25 cellular contexts compared by ENCODE assay signal in genomic region chr12:78818487-78818886, GRCh38. TPM values are rescaled to one million over a fixed set of nuclear protein-coding genes. Genes with fewer than 3 reads are reported as not detected.
"Had no signal": no experiment of that assay in that cellular context is flagged by ENCODE, and none has a peak within 500 bp of the region (broad histone marks: within the 10 kb centered on the region; RNA-seq: fewer than 3 reads in every experiment).

No MANE protein-coding gene starts in this region.

- H3K27me3 Mint-ChIP-seq: activated CD4-positive, alpha-beta T cell treated with anti-CD3 and anti-CD28 coated beads for 36 hours; activated naive CD8-positive, alpha-beta T cell treated with anti-CD3 and anti-CD28 coated beads, Interleukin-2, amount 10 ng/mL, durations not matched to agents 7 days and 5 days; central memory CD8-positive, alpha-beta T cell; progenitor cell of endocrine pancreas; type B pancreatic cell had no signal

- H3K4me1 Mint-ChIP-seq: activated CD4-positive, alpha-beta T cell treated with anti-CD3 and anti-CD28 coated beads for 36 hours; activated naive CD8-positive, alpha-beta T cell treated with anti-CD3 and anti-CD28 coated beads, Interleukin-2, amount 10 ng/mL, durations not matched to agents 7 days and 5 days; central memory CD8-positive, alpha-beta T cell; natural killer cell had no signal

- H3K36me3 Mint-ChIP-seq: activated naive CD8-positive, alpha-beta T cell treated with anti-CD3 and anti-CD28 coated beads, Interleukin-2, amount 10 ng/mL, durations not matched to agents 7 days and 5 days; type B pancreatic cell had no signal

- H3K27ac Mint-ChIP-seq: activated CD4-positive, alpha-beta T cell treated with anti-CD3 and anti-CD28 coated beads for 36 hours; activated naive CD4-positive, alpha-beta T cell treated with anti-CD3 and anti-CD28 coated beads for 36 hours; activated naive CD8-positive, alpha-beta T cell treated with anti-CD3 and anti-CD28 coated beads, Interleukin-2, amount 10 ng/mL, durations not matched to agents 7 days and 5 days; natural killer cell; progenitor cell of endocrine pancreas; type B pancreatic cell had no signal

- ATAC-seq: activated CD4-positive, alpha-beta T cell treated with anti-CD3 and anti-CD28 coated beads for 36 hours; gastrocnemius medialis; left lung; natural killer cell; right cardiac atrium had no signal

- H3K9me3 Mint-ChIP-seq: activated naive CD8-positive, alpha-beta T cell treated with anti-CD3 and anti-CD28 coated beads, Interleukin-2, amount 10 ng/mL, durations not matched to agents 7 days and 5 days; type B pancreatic cell had no signal

- H3K4me3 Mint-ChIP-seq: activated CD4-positive, alpha-beta T cell treated with anti-CD3 and anti-CD28 coated beads for 36 hours; activated naive CD4-positive, alpha-beta T cell treated with anti-CD3 and anti-CD28 coated beads for 36 hours; activated naive CD8-positive, alpha-beta T cell treated with anti-CD3 and anti-CD28 coated beads, Interleukin-2, amount 10 ng/mL, durations not matched to agents 7 days and 5 days; central memory CD8-positive, alpha-beta T cell; natural killer cell; type B pancreatic cell had no signal

- DNase-seq: activated CD4-positive, alpha-beta T cell treated with anti-CD3 and anti-CD28 coated beads for 36 hours; activated CD4-positive, alpha-beta T cell treated with anti-CD3 and anti-CD28 coated beads, Interleukin-2, amount 50 U/mL, for 48 hours; activated CD8-positive, alpha-beta memory T cell treated with anti-CD3 and anti-CD28 coated beads, Interleukin-2, amount 50 U/mL, for 48 hours; activated effector memory CD4-positive, alpha-beta T cell treated with Interleukin-2 at 50 U/mL for 16 hours; activated naive CD4-positive, alpha-beta T cell treated with anti-CD3 and anti-CD28 coated beads for 36 hours; activated naive CD8-positive, alpha-beta T cell treated with anti-CD3 and anti-CD28 coated beads, Interleukin-2, amount 10 ng/mL, durations not matched to agents 7 days and 5 days; activated T-cell treated with anti-CD3 and anti-CD28 coated beads, Interleukin-2, amount 50 U/mL, for 48 hours; amniotic stem cell; esophagus squamous epithelium; gastrocnemius medialis; hippocampal formation; left lung; natural killer cell; right cardiac atrium; stimulated activated CD4-positive, alpha-beta T cell treated with anti-CD3 and anti-CD28 coated beads, Interleukin-4, amount 100 ng/mL, for 24 hours; stimulated activated naive CD4-positive, alpha-beta T cell treated with Interleukin-2 at 50 U/mL for 16 hours had no signal

- H3K4me3 ChIP-seq: breast epithelium, coronary artery, esophagus squamous epithelium, gastrocnemius medialis, left lung, lung, thoracic aorta, vagina had no signal

RNA-seq across cellular contexts. Expression of gene SYT1, which starts 46.1 kb away (rescaled TPM):
- total RNA-seq: activated CD4-positive, alpha-beta T cell treated with anti-CD3 and anti-CD28 coated beads for 36 hours; activated CD8-positive, alpha-beta memory T cell treated with anti-CD3 and anti-CD28 coated beads for 36 hours; activated naive CD4-positive, alpha-beta T cell treated with anti-CD3 and anti-CD28 coated beads for 36 hours; activated naive CD8-positive, alpha-beta T cell treated with anti-CD3 and anti-CD28 coated beads, Interleukin-2, amount 10 ng/mL, durations not matched to agents 7 days and 5 days; natural killer cell had no signal
